ENCODE assay signal across 8 cellular contexts in genomic region chr1:46489169-46489637, GRCh38. TPM values are rescaled to one million over a fixed set of nuclear protein-coding genes. Genes with fewer than 3 reads are reported as not detected.
DNase-seq lines count a peak whose midpoint lies in the region; ATAC-seq and TF ChIP-seq lines count a peak whose summit lies in the region.

No MANE protein-coding gene starts in this region.

- POLR2A ChIA-PET in CD4-positive, alpha-beta T cell (lab: Charles Lee) = no interaction called here

- CTCF ChIA-PET in CD4-positive, alpha-beta T cell (lab: Charles Lee) = no interaction called here

- TF ChIP-seq POLR2A in ovary (IDR thresholded peaks at IDR 0.05) (no peak), uterus (IDR thresholded peaks at IDR 0.05) (no peak)

- H3K27me3 Mint-ChIP-seq in CD4-positive, alpha-beta T cell = peaks cover 86% of the 10 kb centered on the region
- peaks cover 98% of the 10 kb centered on the region for H3K27me3 Mint-ChIP-seq in dendritic cell treated with granulocyte-macrophage colony-stimulating factor and Interleukin-4, amounts not matched to agents 40 ng/mL and 50 ng/mL, for 4 days

- H3K27ac ChIP-seq in CD4-positive, alpha-beta T cell (ENCODE audit: low read depth, low read length) = no peak overlapping the region
- H3K27ac ChIP-seq in OCI-LY1 (ENCODE audit: low read depth, low read length, poor library complexity, severe bottlenecking) (no peak overlapping the region), ovary (no peak overlapping the region), substantia nigra (ENCODE audit: low read depth, low read length, poor library complexity, severe bottlenecking) (no peak overlapping the region), uterus (no peak overlapping the region)

- H3K9me3 ChIP-seq in CD4-positive, alpha-beta T cell (ENCODE audit: control insufficient read depth, low read length) = no peaks in the 10 kb centered on the region
- H3K9me3 ChIP-seq in OCI-LY1 (ENCODE audit: low read length) (no peaks in the 10 kb centered on the region), ovary (no peaks in the 10 kb centered on the region), uterus (no peaks in the 10 kb centered on the region)

- peak overlapping the region; percentile 41; the same call in 1 of the 2 replicates for H3K4me2 ChIP-seq in OCI-LY1 (ENCODE audit: low read length)

- intact Hi-C loops in CD4-positive, alpha-beta T cell (cut with DNase I, micrococcal nuclease) = no loop called here
- intact Hi-C loops in dendritic cell treated with granulocyte-macrophage colony-stimulating factor and Interleukin-4, amounts not matched to agents 40 ng/mL and 50 ng/mL, for 4 days (cut with micrococcal nuclease) = no loop called here
- intact Hi-C loops in ovary (cut with DNase I) = no loop called here
- intact Hi-C loops in uterus (cut with DNase I; ENCODE audit: low total_unique reads) = no loop called here

- WGBS in ovary, 3 donors = 1 to 2% (median 1%) methylated on average over 35 of the region's 35 CpGs

- no peak overlapping the region for H3K9ac ChIP-seq in OCI-LY1 (ENCODE audit: low read length)

- no peak for TF ChIP-seq EP300 in ovary (IDR thresholded peaks at IDR 0.05)

- H3K27me3 ChIP-seq in CD4-positive, alpha-beta T cell (ENCODE audit: control insufficient read depth, insufficient read depth, low read length) = peaks cover 94% of the 10 kb centered on the region
- peaks cover 12% of the 10 kb centered on the region; the same call in 1 of the 2 replicates for H3K27me3 ChIP-seq in OCI-LY1 (ENCODE audit: insufficient read depth, low read length)
- H3K27me3 ChIP-seq in ovary = peaks cover 4% of the 10 kb centered on the region
- H3K27me3 ChIP-seq in uterus = peaks cover 18 to 77% of the 10 kb centered on the region in 2 donors

- H3K36me3 Mint-ChIP-seq in CD4-positive, alpha-beta T cell (ENCODE audit: low read depth) = no peaks in the 10 kb centered on the region
- no peaks in the 10 kb centered on the region for H3K36me3 Mint-ChIP-seq in dendritic cell treated with granulocyte-macrophage colony-stimulating factor and Interleukin-4, amounts not matched to agents 40 ng/mL and 50 ng/mL, for 4 days (ENCODE audit: low read depth)

- no peaks in the 10 kb centered on the region for H3K9me3 Mint-ChIP-seq in CD4-positive, alpha-beta T cell
- no peaks in the 10 kb centered on the region for H3K9me3 Mint-ChIP-seq in dendritic cell treated with granulocyte-macrophage colony-stimulating factor and Interleukin-4, amounts not matched to agents 40 ng/mL and 50 ng/mL, for 4 days

- peak in 1 of 10 experiments; percentile 6 for DNase-seq in CD4-positive, alpha-beta T cell
- DNase-seq in ovary (no peak), substantia nigra (lab: John Stamatoyannopoulos, UW) (no peak), uterus (no peak)

- peak overlapping the region; percentile 82 for H3K4me3 Mint-ChIP-seq in CD4-positive, alpha-beta T cell
- peak overlapping the region; percentile 62 for H3K4me3 Mint-ChIP-seq in dendritic cell treated with granulocyte-macrophage colony-stimulating factor and Interleukin-4, amounts not matched to agents 40 ng/mL and 50 ng/mL, for 4 days

- H3K4me1 ChIP-seq in OCI-LY1 (ENCODE audit: insufficient read depth, low read length, severe bottlenecking) = no peaks in the 10 kb centered on the region
- H3K4me1 ChIP-seq in ovary (ENCODE audit: insufficient read depth) = no peaks in the 10 kb centered on the region
- H3K4me1 ChIP-seq in uterus = peaks cover 0 to 13% of the 10 kb centered on the region in 2 donors

- peak; percentile 55 for ATAC-seq in CD4-positive, alpha-beta T cell (ENCODE audit: poor library complexity)
- ATAC-seq in GM21786 (IDR thresholded peaks at IDR 0.05; ENCODE audit: unreplicated experiment) (no peak), HG03442 (IDR thresholded peaks at IDR 0.05; ENCODE audit: unreplicated experiment) (no peak)

- no peaks in the 10 kb centered on the region for H4K20me1 ChIP-seq in OCI-LY1 (ENCODE audit: insufficient read depth, low read length)

- H3K9me2 ChIP-seq in OCI-LY1 (ENCODE audit: low read depth, low read length) = no peaks in the 10 kb centered on the region

- no peak overlapping the region for H2AFZ ChIP-seq in OCI-LY1 (ENCODE audit: low read length)

- no peak for TF ChIP-seq CTCF in CD4-positive, alpha-beta T cell (IDR thresholded peaks at IDR 0.05)
- TF ChIP-seq CTCF in OCI-LY1 (IDR thresholded peaks at IDR 0.05; ENCODE audit: low read length) = no peak
- no peak for TF ChIP-seq CTCF in ovary (IDR thresholded peaks at IDR 0.05)
- no peak for TF ChIP-seq CTCF in uterus (IDR thresholded peaks at IDR 0.05)

- no peaks in the 10 kb centered on the region for H3K36me3 ChIP-seq in OCI-LY1 (ENCODE audit: insufficient read depth, low read length)
- no peaks in the 10 kb centered on the region for H3K36me3 ChIP-seq in ovary
- H3K36me3 ChIP-seq in uterus = no peaks in the 10 kb centered on the region

- peaks cover 20% of the 10 kb centered on the region for H3K4me1 Mint-ChIP-seq in CD4-positive, alpha-beta T cell (ENCODE audit: low read depth)
- H3K4me1 Mint-ChIP-seq in dendritic cell treated with granulocyte-macrophage colony-stimulating factor and Interleukin-4, amounts not matched to agents 40 ng/mL and 50 ng/mL, for 4 days (ENCODE audit: low read depth) = peaks cover 44% of the 10 kb centered on the region

- no peaks in the 10 kb centered on the region for H3K79me2 ChIP-seq in OCI-LY1 (ENCODE audit: insufficient read depth, low read length)

- no peaks in the 10 kb centered on the region for H3F3A ChIP-seq in OCI-LY1 (ENCODE audit: insufficient read depth, low read length)

- H3K4me3 ChIP-seq in OCI-LY1 (ENCODE audit: low read depth, low read length, poor library complexity, severe bottlenecking) (peak overlapping the region; percentile 38), ovary (peak overlapping the region; percentile 15), uterus (peak overlapping the region in 1 of 2 donors; percentile 9)

- H3K27ac Mint-ChIP-seq in CD4-positive, alpha-beta T cell = no peak overlapping the region
- H3K27ac Mint-ChIP-seq in dendritic cell treated with granulocyte-macrophage colony-stimulating factor and Interleukin-4, amounts not matched to agents 40 ng/mL and 50 ng/mL, for 4 days = peak overlapping the region; percentile 48

RNA-seq across cellular contexts. Expression of gene DMBX1, which starts 0.4 kb away (rescaled TPM):
- total RNA-seq in CD4-positive, alpha-beta T cell = not detected
- total RNA-seq in ovary (not detected), uterus (under 1 TPM in 1 of 4 donors, not detected in 3; 0.07 TPM)
- polyA plus RNA-seq in ovary = not detected
